ENCODE assay signal across 8 cellular contexts in genomic region chr14:73739899-73740685, GRCh38. TPM values are rescaled to one million over a fixed set of nuclear protein-coding genes. Genes with fewer than 3 reads are reported as not detected.
DNase-seq lines count a peak whose midpoint lies in the region; ATAC-seq and TF ChIP-seq lines count a peak whose summit lies in the region.

No MANE protein-coding gene starts in this region.

- WGBS in stomach, 5 donors = 48 to 64% (median 54%) methylated on average over 7 to 12 of the region's 12 CpGs

- peaks cover 0 to 46% of the 10 kb centered on the region in 2 donors for H3K36me3 ChIP-seq in left lung
- H3K36me3 ChIP-seq in stomach = peaks cover 41 to 48% (median 46%) of the 10 kb centered on the region in 4 donors

- TF ChIP-seq CTCF in HL-60 (IDR thresholded peaks at IDR 0.05; ENCODE audit: insufficient read depth, low read length) (no peak), left lung (IDR thresholded peaks at IDR 0.05) (no peak), stomach (IDR thresholded peaks at IDR 0.05) (no peak)

- peaks cover 58 to 64% of the 10 kb centered on the region in 2 donors for H3K4me1 ChIP-seq in left lung
- H3K4me1 ChIP-seq in stomach = peaks cover 67 to 71% (median 69%) of the 10 kb centered on the region in 4 donors

- H3K27ac ChIP-seq in HL-60 (replicated peaks) (peak overlapping the region; percentile 90), angular gyrus (ENCODE audit: low read depth, low read length) (peak overlapping the region; percentile 80), left lung (peak overlapping the region; percentile 82 to 86), stomach (peak overlapping the region; percentile 83 to 100 (median 92))

- H3K4me3 ChIP-seq in HL-60 (replicated peaks; ENCODE audit: insufficient read depth, low read length) (no peak overlapping the region), left lung (peak overlapping the region in 1 of 2 donors; percentile 20), stomach (peak overlapping the region in 1 of 4 donors; percentile 18)

- no peaks in the 10 kb centered on the region for H3K27me3 ChIP-seq in HL-60 (ENCODE audit: insufficient read depth, poor library complexity, severe bottlenecking)
- no peaks in the 10 kb centered on the region for H3K27me3 ChIP-seq in left lung
- no peaks in the 10 kb centered on the region for H3K27me3 ChIP-seq in stomach

- no peak for TF ChIP-seq POLR2A in stomach (IDR thresholded peaks at IDR 0.05)

- TF ChIP-seq EP300 in stomach (IDR thresholded peaks at IDR 0.05) = no peak

- intact Hi-C loops in left lung (cut with DNase I) (no loop called here), stomach (cut with DNase I; ENCODE audit: low total_unique reads) (loop anchor here (10.0 kb wide), 1 partner anchor 55 kb away; no protein-coding TSS in a partner anchor)

- DNase-seq in HL-60 (ENCODE audit: low read depth in 1 of 2, low spot score in 1 of 2) (no peak), left lung (no peak), stomach (no peak), NCI-H446 treated with DMSO at 0.1 percent for 48 hours (lab: John Stamatoyannopoulos, UW) (no peak), DMS 273 treated with DMSO at 0.1 percent for 48 hours (lab: John Stamatoyannopoulos, UW) (no peak), OCI-M2 (lab: John Stamatoyannopoulos, UW; ENCODE audit: unreplicated experiment) (no peak)

- ATAC-seq in left lung (no peak), HG03565 (IDR thresholded peaks at IDR 0.05; ENCODE audit: unreplicated experiment) (no peak)

- H3K9me3 ChIP-seq in left lung (no peaks in the 10 kb centered on the region), stomach (no peaks in the 10 kb centered on the region)

RNA-seq across cellular contexts. Expression of gene PNMA1, which starts 25.9 kb away (rescaled TPM):
- 10 to 100 TPM; 30.8 to 32.4 TPM for total RNA-seq in left lung
- total RNA-seq in stomach = 10 to 100 TPM; 17.9 to 42.3 (median 19.3) TPM
- polyA plus RNA-seq in stomach = 10 to 100 TPM; 13.9 to 17.1 (median 15.6) TPM
